Comparison of ENCODE assay signal across 14 cellular contexts in genomic region chr14:53327716-53328115, GRCh38.
DNase-seq lines count a peak whose midpoint lies in the region; ATAC-seq and TF ChIP-seq lines count a peak whose summit lies in the region.
"Had no signal": no experiment of that assay in that cellular context is flagged by ENCODE, and none has a peak within 500 bp of the region (broad histone marks: within the 10 kb centered on the region; RNA-seq: fewer than 3 reads in every experiment).

No MANE protein-coding gene starts in this region.

- H3K27me3 ChIP-seq in foreskin keratinocyte (no peaks in the 10 kb centered on the region), skeletal muscle satellite cell (ENCODE audit: control insufficient read depth, insufficient read depth, low read length) (peaks cover 3% of the 10 kb centered on the region)

- TF ChIP-seq CTCF in foreskin keratinocyte (conservative IDR thresholded peaks at IDR 0.05), result peak; percentile 32

- no peak overlapping the region for H3K27ac Mint-ChIP-seq in activated CD4-positive, alpha-beta memory T cell treated with anti-CD3 and anti-CD28 coated beads for 36 hours
- H3K27ac Mint-ChIP-seq: dendritic cell treated with granulocyte-macrophage colony-stimulating factor and Interleukin-4, amounts not matched to agents 40 ng/mL and 50 ng/mL, for 4 days had no signal

- no peaks in the 10 kb centered on the region for H3K36me3 ChIP-seq in skeletal muscle satellite cell (ENCODE audit: insufficient read depth, low read length)

- DNase-seq in activated CD4-positive, alpha-beta T cell treated with anti-CD3 and anti-CD28 coated beads for 48 hours, result peak; percentile 4
- no peak for DNase-seq in activated CD4-positive, alpha-beta T cell treated with anti-CD3 and anti-CD28 coated beads for 1 hour
- peak; percentile 72 to 88 for DNase-seq in foreskin keratinocyte
- DNase-seq in activated CD4-positive, alpha-beta memory T cell treated with anti-CD3 and anti-CD28 coated beads for 36 hours, result no peak
- no peak for DNase-seq in germinal center (ENCODE audit: low spot score)
- DNase-seq: 8988T; NCI-H1694; NK-92 treated with Interleukin-12 subunit alpha and Interleukin-12 subunit beta, amount 100 ng/mL, for 24 hours had no signal

- no peaks in the 10 kb centered on the region for H3K9me3 ChIP-seq in skeletal muscle satellite cell (replicated peaks; ENCODE audit: low read length)

- peak overlapping the region; percentile 20 for H3K4me2 ChIP-seq in skeletal muscle satellite cell (ENCODE audit: low read length)

- H3K27ac ChIP-seq in angular gyrus (ENCODE audit: low read depth, low read length) (peak overlapping the region; percentile 80), foreskin keratinocyte (no peak overlapping the region)

- POLR2A ChIA-PET in activated CD4-positive, alpha-beta memory T cell treated with anti-CD3 and anti-CD28 coated beads for 36 hours (lab: Charles Lee), result no interaction called here

- CTCF ChIA-PET in activated CD4-positive, alpha-beta memory T cell treated with anti-CD3 and anti-CD28 coated beads for 36 hours (lab: Charles Lee), result interaction anchor here (1.3 kb wide), 1 partner anchor 22 kb away, joined by 4 read pairs; no protein-coding TSS in a partner anchor

- H3K4me1 ChIP-seq in foreskin keratinocyte (peaks cover 16% of the 10 kb centered on the region), skeletal muscle satellite cell (ENCODE audit: control insufficient read depth, insufficient read depth, low read length) (peaks cover 32% of the 10 kb centered on the region)

- H3K4me1 Mint-ChIP-seq in activated CD4-positive, alpha-beta memory T cell treated with anti-CD3 and anti-CD28 coated beads for 36 hours (ENCODE audit: low read depth), result peaks cover 4% of the 10 kb centered on the region

- no peaks in the 10 kb centered on the region for H3K36me3 Mint-ChIP-seq in activated CD4-positive, alpha-beta memory T cell treated with anti-CD3 and anti-CD28 coated beads for 36 hours

- intact Hi-C loops in activated CD4-positive, alpha-beta memory T cell treated with anti-CD3 and anti-CD28 coated beads for 36 hours (cut with micrococcal nuclease), result no loop called here

- H3K4me3 Mint-ChIP-seq in activated CD4-positive, alpha-beta memory T cell treated with anti-CD3 and anti-CD28 coated beads for 36 hours, result no peak overlapping the region
- H3K4me3 Mint-ChIP-seq: dendritic cell treated with granulocyte-macrophage colony-stimulating factor and Interleukin-4, amounts not matched to agents 40 ng/mL and 50 ng/mL, for 4 days had no signal

- ATAC-seq in foreskin keratinocyte, result peak; percentile 80
- no peak for ATAC-seq in GM21619 (IDR thresholded peaks at IDR 0.05; ENCODE audit: unreplicated experiment)
- ATAC-seq: activated CD4-positive, CD25-positive, alpha-beta regulatory T cell treated with anti-CD3 and anti-CD28 coated beads, Interleukin-2, amount 50 U/mL, for 24 hours; SK-N-SH treated with all-trans-retinoic acid at 6 μM for 48 hours had no signal

- H3K9ac ChIP-seq in skeletal muscle satellite cell (ENCODE audit: low read depth, low read length), result no peak overlapping the region

- H3K27me3 Mint-ChIP-seq in activated CD4-positive, alpha-beta memory T cell treated with anti-CD3 and anti-CD28 coated beads for 36 hours, result no peaks in the 10 kb centered on the region
- H3K27me3 Mint-ChIP-seq: dendritic cell treated with granulocyte-macrophage colony-stimulating factor and Interleukin-4, amounts not matched to agents 40 ng/mL and 50 ng/mL, for 4 days had no signal

- no peak overlapping the region for H3K4me3 ChIP-seq in skeletal muscle satellite cell (ENCODE audit: low read length)

- no peaks in the 10 kb centered on the region for H3K9me3 Mint-ChIP-seq in activated CD4-positive, alpha-beta memory T cell treated with anti-CD3 and anti-CD28 coated beads for 36 hours
- H3K9me3 Mint-ChIP-seq: dendritic cell treated with granulocyte-macrophage colony-stimulating factor and Interleukin-4, amounts not matched to agents 40 ng/mL and 50 ng/mL, for 4 days had no signal

Comparison
In these comparisons a context has a peak if more than half of its experiments do, and no peak if none do; other contexts are left out.
1. DNase-seq: peak in activated CD4-positive, alpha-beta T cell treated with anti-CD3 and anti-CD28 coated beads for 48 hours (single experiment) and foreskin keratinocyte (2 of 2); none in activated CD4-positive, alpha-beta T cell treated with anti-CD3 and anti-CD28 coated beads for 1 hour (single experiment), activated CD4-positive, alpha-beta memory T cell treated with anti-CD3 and anti-CD28 coated beads for 36 hours (single experiment) and germinal center (single experiment).